10 cellular contexts compared by ENCODE assay signal in the genomic region with DNA sequence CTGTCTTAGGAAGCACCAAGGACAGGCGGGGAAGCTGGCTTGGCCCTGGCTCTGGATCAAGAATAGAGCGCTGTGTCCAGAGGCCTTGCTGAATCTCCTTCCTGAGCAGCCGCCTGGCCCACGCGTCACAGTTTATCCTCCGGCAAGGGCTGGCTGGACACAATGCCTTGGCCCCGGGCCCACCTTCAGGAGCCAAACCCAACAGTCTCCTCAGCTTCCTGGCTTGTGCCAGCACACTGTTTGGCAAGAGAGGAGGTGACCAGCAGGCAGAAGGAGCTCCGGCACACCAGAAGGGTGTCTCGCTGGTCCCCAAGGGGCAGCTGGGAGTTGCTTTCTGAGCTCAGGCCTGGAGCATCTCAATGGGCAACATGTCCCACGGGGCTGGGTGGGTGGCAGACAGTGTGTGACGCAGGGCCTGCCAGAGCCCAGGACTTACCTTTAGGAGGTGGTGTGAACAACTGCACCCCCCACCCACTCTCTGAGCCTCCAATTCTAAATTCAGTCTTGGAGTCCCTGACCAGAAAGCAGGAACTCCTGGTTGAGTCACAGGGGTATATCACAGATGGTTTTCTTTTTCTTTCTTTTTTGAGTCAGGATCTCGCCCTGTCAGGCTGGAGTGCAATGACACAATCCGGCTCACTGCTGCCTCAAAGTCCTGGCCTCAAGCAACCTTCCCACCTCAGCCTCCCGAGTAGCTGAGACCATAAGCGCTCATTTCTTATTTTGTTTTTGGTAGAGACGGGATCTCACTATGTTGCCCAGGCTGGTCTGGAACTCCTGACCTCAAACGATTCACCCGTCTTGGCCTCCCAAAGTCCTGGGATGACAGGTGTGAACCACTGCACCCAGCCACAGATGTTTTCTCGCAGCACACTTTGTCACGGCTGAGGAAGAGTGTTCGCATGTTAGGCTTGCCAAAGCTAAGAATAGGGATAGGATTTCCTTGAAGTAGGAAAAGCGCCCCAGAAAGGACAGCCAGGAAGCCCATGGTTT.
DNase-seq lines count a peak whose midpoint lies in the region; ATAC-seq and TF ChIP-seq lines count a peak whose summit lies in the region.
"Had no signal": no experiment of that assay in that cellular context is flagged by ENCODE, and none has a peak within 500 bp of the region (broad histone marks: within the 10 kb centered on the region; RNA-seq: fewer than 3 reads in every experiment).

No MANE protein-coding gene starts in this region.

- peak overlapping the region; percentile 60 to 73 (median 68) for H3K27ac ChIP-seq in sigmoid colon

- no peak overlapping the region for H3K4me3 ChIP-seq in fibroblast of villous mesenchyme (ENCODE audit: low read depth, low read length)
- H3K4me3 ChIP-seq in sigmoid colon, result no peak overlapping the region

- no peaks in the 10 kb centered on the region for H3K27me3 Mint-ChIP-seq in effector memory CD8-positive, alpha-beta T cell

- no peak for TF ChIP-seq EP300 in sigmoid colon (IDR thresholded peaks at IDR 0.05)

- intact Hi-C loops in sigmoid colon (cut with DNase I), result loop anchor here (10.0 kb wide), 3 partner anchors 78 to 932 kb away; a partner anchor contains a TSS

- ATAC-seq in HG03175 (IDR thresholded peaks at IDR 0.05; ENCODE audit: unreplicated experiment), result no peak
- no peak for ATAC-seq in effector memory CD8-positive, alpha-beta T cell (replicated peaks)
- ATAC-seq in GM19395 (IDR thresholded peaks at IDR 0.05; ENCODE audit: unreplicated experiment), result no peak

- no peaks in the 10 kb centered on the region for H3K9me3 Mint-ChIP-seq in effector memory CD8-positive, alpha-beta T cell

- WGBS in sigmoid colon, 2 donors, result 63 to 73% methylated on average over 22 of the region's 22 CpGs

- no peak overlapping the region for H3K27ac Mint-ChIP-seq in effector memory CD8-positive, alpha-beta T cell

- H3K4me1 ChIP-seq in sigmoid colon, result peaks cover 0 to 19% (median 16%) of the 10 kb centered on the region in 4 donors

- no peaks in the 10 kb centered on the region for H3K4me1 Mint-ChIP-seq in effector memory CD8-positive, alpha-beta T cell (ENCODE audit: low read depth in 2 of 2)

- no peaks in the 10 kb centered on the region for H3K9me3 ChIP-seq in sigmoid colon

- no peak overlapping the region for H3K4me3 Mint-ChIP-seq in effector memory CD8-positive, alpha-beta T cell

- TF ChIP-seq CTCF in fibroblast of villous mesenchyme (IDR thresholded peaks at IDR 0.05; ENCODE audit: insufficient read depth, low read depth, low read length) (no peak), sigmoid colon (IDR thresholded peaks at IDR 0.05) (no peak)

- H3K27me3 ChIP-seq in sigmoid colon, result no peaks in the 10 kb centered on the region

- peaks cover 4% of the 10 kb centered on the region for H3K36me3 Mint-ChIP-seq in effector memory CD8-positive, alpha-beta T cell (ENCODE audit: insufficient read depth)

- DNase-seq in GDM1 (lab: John Stamatoyannopoulos, UW) (peak; percentile 6), RPMI7951 (ENCODE audit: low read depth) (peak; percentile 99), fibroblast of villous mesenchyme (ENCODE audit: low read depth) (peak; percentile 59), sigmoid colon (peak; percentile 96), DMS79 treated with DMSO at 0.1 percent for 48 hours (lab: John Stamatoyannopoulos, UW) (no peak)
- DNase-seq in effector memory CD8-positive, alpha-beta T cell, result no peak
- DNase-seq: activated effector memory CD4-positive, alpha-beta T cell treated with anti-CD3 and anti-CD28 coated beads, Interleukin-2, amount 50 U/mL, for 16 hours; RPMI8226 had no signal

- no peaks in the 10 kb centered on the region for H3K36me3 ChIP-seq in sigmoid colon

- TF ChIP-seq POLR2A in sigmoid colon (IDR thresholded peaks at IDR 0.05), result no peak

Comparison
In these comparisons a context has a peak if more than half of its experiments do, and no peak if none do; other contexts are left out.
1. DNase-seq: peak in GDM1 (single experiment), RPMI7951 (single experiment), fibroblast of villous mesenchyme (single experiment) and sigmoid colon (single experiment); none in effector memory CD8-positive, alpha-beta T cell (0 of 3) and DMS79 treated with DMSO at 0.1 percent for 48 hours (single experiment).